ENCODE assay signal across 22 cellular contexts in the genomic region with DNA sequence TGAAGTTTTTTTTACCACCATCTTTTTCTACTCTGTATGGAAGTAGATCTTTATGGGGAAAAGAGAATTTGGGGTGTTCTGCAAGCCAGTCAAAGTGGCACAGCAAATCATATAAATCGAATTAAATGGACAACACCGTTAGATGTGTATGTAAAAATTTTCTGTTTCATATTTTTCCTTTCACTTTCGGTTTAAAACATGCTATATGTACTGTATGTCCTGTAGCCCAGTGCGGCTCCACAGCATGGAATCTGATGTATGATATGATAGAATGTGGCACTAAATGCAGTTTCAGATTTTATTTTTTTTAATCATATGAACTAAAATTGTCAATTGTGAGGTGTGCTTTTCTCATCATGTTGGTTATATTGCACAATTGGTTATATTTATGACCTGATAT.
"Had no signal": no experiment of that assay in that cellular context is flagged by ENCODE, and none has a peak within 500 bp of the region (broad histone marks: within the 10 kb centered on the region; RNA-seq: fewer than 3 reads in every experiment).

No MANE protein-coding gene starts in this region.

- H3K9me3 ChIP-seq: heart right ventricle, pancreas, thyroid gland, upper lobe of right lung had no signal

- H3K27me3 Mint-ChIP-seq: activated CD4-positive, alpha-beta T cell treated with anti-CD3 and anti-CD28 coated beads, Interleukin-2, amount 10 ng/mL, durations not matched to agents 24 days and 14 days; activated naive CD4-positive, alpha-beta T cell treated with anti-CD3 and anti-CD28 coated beads, Interleukin-2, amount 50 U/mL, for 24 hours; brain; dendritic cell treated with granulocyte-macrophage colony-stimulating factor and Interleukin-4, amounts not matched to agents 40 ng/mL and 50 ng/mL, for 4 days; memory B cell; stimulated activated naive CD8-positive, alpha-beta T cell treated with anti-CD3 and anti-CD28 coated beads, Interleukin-15, Interleukin-2, amounts not matched to agents 100 ng/mL and 50 ng/mL, for 24 hours had no signal

- H3K27me3 ChIP-seq: heart right ventricle, pancreas, thyroid gland, upper lobe of right lung had no signal

- H3K27ac Mint-ChIP-seq: activated naive CD4-positive, alpha-beta T cell treated with anti-CD3 and anti-CD28 coated beads, Interleukin-2, amount 50 U/mL, for 24 hours; dendritic cell treated with granulocyte-macrophage colony-stimulating factor and Interleukin-4, amounts not matched to agents 40 ng/mL and 50 ng/mL, for 4 days; memory B cell; nephron progenitor cell; stimulated activated naive CD8-positive, alpha-beta T cell treated with anti-CD3 and anti-CD28 coated beads, Interleukin-15, Interleukin-2, amounts not matched to agents 100 ng/mL and 50 ng/mL, for 24 hours had no signal

- H3K4me1 Mint-ChIP-seq: memory B cell had no signal

- H3K27ac ChIP-seq: heart right ventricle, pancreas, thyroid gland, upper lobe of right lung had no signal

- DNase-seq: activated CD4-positive, alpha-beta T cell treated with anti-CD3 and anti-CD28 coated beads, Interleukin-2, amount 10 ng/mL, durations not matched to agents 24 days and 14 days; activated gamma-delta T cell; aorta; caudate nucleus; effector CD8-positive, alpha-beta T cell; erythroblast; foreskin fibroblast; heart right ventricle; islet precursor cell; left cardiac atrium; nephron progenitor cell; pancreas; right cardiac atrium; stimulated activated CD4-positive, alpha-beta T cell treated with anti-CD3 and anti-CD28 coated beads, Interleukin-1b, Interleukin-23, amount 100 ng/mL, for 48 hours; substantia nigra; thyroid gland; upper lobe of right lung had no signal

- H3K9me3 Mint-ChIP-seq: activated CD4-positive, alpha-beta T cell treated with anti-CD3 and anti-CD28 coated beads, Interleukin-2, amount 10 ng/mL, durations not matched to agents 24 days and 14 days; activated naive CD4-positive, alpha-beta T cell treated with anti-CD3 and anti-CD28 coated beads, Interleukin-2, amount 50 U/mL, for 24 hours; brain; dendritic cell treated with granulocyte-macrophage colony-stimulating factor and Interleukin-4, amounts not matched to agents 40 ng/mL and 50 ng/mL, for 4 days; memory B cell; nephron progenitor cell; stimulated activated naive CD8-positive, alpha-beta T cell treated with anti-CD3 and anti-CD28 coated beads, Interleukin-15, Interleukin-2, amounts not matched to agents 100 ng/mL and 50 ng/mL, for 24 hours had no signal

- H3K4me1 ChIP-seq: pancreas, thyroid gland, upper lobe of right lung had no signal

- H3K4me3 ChIP-seq: heart right ventricle, pancreas, thyroid gland, upper lobe of right lung had no signal

- ATAC-seq: heart right ventricle, left cardiac atrium, pancreas, right cardiac atrium, upper lobe of right lung had no signal

- H3K4me3 Mint-ChIP-seq: activated CD4-positive, alpha-beta T cell treated with anti-CD3 and anti-CD28 coated beads, Interleukin-2, amount 10 ng/mL, durations not matched to agents 24 days and 14 days; activated naive CD4-positive, alpha-beta T cell treated with anti-CD3 and anti-CD28 coated beads, Interleukin-2, amount 50 U/mL, for 24 hours; brain; dendritic cell treated with granulocyte-macrophage colony-stimulating factor and Interleukin-4, amounts not matched to agents 40 ng/mL and 50 ng/mL, for 4 days; memory B cell; nephron progenitor cell; stimulated activated naive CD8-positive, alpha-beta T cell treated with anti-CD3 and anti-CD28 coated beads, Interleukin-15, Interleukin-2, amounts not matched to agents 100 ng/mL and 50 ng/mL, for 24 hours had no signal
